In the genomic region with DNA sequence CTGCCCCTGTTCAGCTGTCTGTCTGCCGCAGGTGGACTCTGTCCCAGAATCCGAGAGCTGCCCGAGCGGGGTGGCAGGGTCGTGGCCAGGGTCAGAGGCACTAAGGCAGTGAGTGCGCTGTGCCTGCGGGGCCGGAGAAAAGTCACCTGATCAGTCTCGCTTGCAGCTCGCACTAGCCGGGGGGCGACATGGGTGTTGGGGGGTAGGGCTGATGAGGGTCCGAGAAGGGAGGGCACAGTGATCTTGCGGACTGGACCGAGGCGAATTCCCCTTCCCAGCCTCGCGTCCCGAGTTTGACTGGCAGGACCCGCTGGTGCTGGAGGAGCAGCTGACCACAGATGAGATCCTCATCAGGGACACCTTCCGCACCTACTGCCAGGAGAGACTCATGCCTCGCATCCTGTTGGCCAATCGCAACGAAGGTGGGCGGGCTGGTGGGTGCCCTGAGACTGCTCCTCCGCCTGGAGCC, we compare ENCODE assay signal across 8 cellular contexts. TPM values are rescaled to one million over a fixed set of nuclear protein-coding genes. Genes with fewer than 3 reads are reported as not detected.
DNase-seq lines count a peak whose midpoint lies in the region; ATAC-seq and TF ChIP-seq lines count a peak whose summit lies in the region.

No MANE protein-coding gene starts in this region.

- peak overlapping the region; percentile 99 for H3K4me3 Mint-ChIP-seq in activated CD8-positive, alpha-beta memory T cell treated with anti-CD3 and anti-CD28 coated beads, Interleukin-2, amount 10 ng/mL, durations not matched to agents 7 days and 5 days

- H3K4me3 ChIP-seq in adipocyte (ENCODE audit: low read length): peak overlapping the region; percentile 98
- peak overlapping the region; percentile 87 to 93 for H3K4me3 ChIP-seq in left lung
- peak overlapping the region; percentile 44 to 71 (median 55) for H3K4me3 ChIP-seq in thyroid gland (replicated peaks in 1 of 3)

- intact Hi-C loops in left lung (cut with DNase I) (no loop called here), thyroid gland (cut with DNase I) (no loop called here)

- H3K9me3 Mint-ChIP-seq in activated CD8-positive, alpha-beta memory T cell treated with anti-CD3 and anti-CD28 coated beads, Interleukin-2, amount 10 ng/mL, durations not matched to agents 7 days and 5 days (ENCODE audit: low read depth): no peaks in the 10 kb centered on the region

- H3K4me1 ChIP-seq in adipocyte (ENCODE audit: control insufficient read depth, insufficient read depth, low read length): peaks cover 6% of the 10 kb centered on the region
- H3K4me1 ChIP-seq in left lung: peaks cover 7 to 17% of the 10 kb centered on the region in 2 donors
- peaks cover 10% of the 10 kb centered on the region in 2 donors for H3K4me1 ChIP-seq in thyroid gland

- H3K27me3 Mint-ChIP-seq in activated CD8-positive, alpha-beta memory T cell treated with anti-CD3 and anti-CD28 coated beads, Interleukin-2, amount 10 ng/mL, durations not matched to agents 7 days and 5 days: no peaks in the 10 kb centered on the region

- H3K36me3 Mint-ChIP-seq in activated CD8-positive, alpha-beta memory T cell treated with anti-CD3 and anti-CD28 coated beads, Interleukin-2, amount 10 ng/mL, durations not matched to agents 7 days and 5 days: peaks cover 5% of the 10 kb centered on the region

- ATAC-seq in activated CD8-positive, alpha-beta memory T cell treated with anti-CD3 and anti-CD28 coated beads, Interleukin-2, amount 10 ng/mL, durations not matched to agents 7 days and 5 days: no peak
- ATAC-seq in left lung: no peak

- H3K9me3 ChIP-seq in adipocyte (ENCODE audit: control insufficient read depth, low read length): no peaks in the 10 kb centered on the region
- no peaks in the 10 kb centered on the region for H3K9me3 ChIP-seq in left lung
- no peaks in the 10 kb centered on the region for H3K9me3 ChIP-seq in thyroid gland

- TF ChIP-seq CTCF in left lung (IDR thresholded peaks at IDR 0.05) (no peak), thyroid gland (IDR thresholded peaks at IDR 0.05) (no peak)

- no peak for TF ChIP-seq POLR2A in thyroid gland (IDR thresholded peaks at IDR 0.05)

- H3K27ac ChIP-seq in left lung (peak overlapping the region in 1 of 2 donors; percentile 67), thyroid gland (peak overlapping the region in 1 of 3 donors; percentile 24), caudate nucleus (ENCODE audit: low read depth, low read length) (no peak overlapping the region)

- peak overlapping the region; percentile 90 for H3K27ac Mint-ChIP-seq in activated CD8-positive, alpha-beta memory T cell treated with anti-CD3 and anti-CD28 coated beads, Interleukin-2, amount 10 ng/mL, durations not matched to agents 7 days and 5 days

- 7 to 11% methylated on average over 14 to 18 of the region's 26 CpGs for WGBS in thyroid gland, 2 donors

- peak overlapping the region; percentile 85 for H3K9ac ChIP-seq in adipocyte (ENCODE audit: low read length)

- CTCF ChIA-PET in activated CD8-positive, alpha-beta memory T cell treated with anti-CD3 and anti-CD28 coated beads, Interleukin-2, amount 10 ng/mL, durations not matched to agents 7 days and 5 days (lab: Charles Lee): interaction anchor here (1.0 to 2.5 kb wide), 8 partner anchors 8 to 115 kb away, joined by 3 to 41 read pairs (median 7); partner anchors contain the start of gene CALR

- H3K36me3 ChIP-seq in adipocyte (ENCODE audit: control insufficient read depth, insufficient read depth, low read length, severe bottlenecking) (peaks cover 20% of the 10 kb centered on the region), left lung (peaks cover 0 to 30% of the 10 kb centered on the region in 2 donors), thyroid gland (peaks cover 0 to 11% of the 10 kb centered on the region in 2 donors)

- peaks cover 4% of the 10 kb centered on the region for H3K27me3 ChIP-seq in adipocyte (replicated peaks; ENCODE audit: control insufficient read depth, insufficient read depth, low read length)
- H3K27me3 ChIP-seq in left lung: peaks cover 0 to 5% of the 10 kb centered on the region in 2 donors
- H3K27me3 ChIP-seq in thyroid gland: no peaks in the 10 kb centered on the region

- DNase-seq in activated CD8-positive, alpha-beta memory T cell treated with anti-CD3 and anti-CD28 coated beads, Interleukin-2, amount 10 ng/mL, durations not matched to agents 7 days and 5 days: no peak
- DNase-seq in activated CD8-positive, alpha-beta memory T cell treated with anti-CD3 and anti-CD28 coated beads for 24 hours: no peak
- DNase-seq in adipocyte (ENCODE audit: low read depth) (no peak), left lung (no peak), thyroid gland (no peak), C1 segment of cervical spinal cord (lab: John Stamatoyannopoulos, UW) (no peak), caudate nucleus (lab: John Stamatoyannopoulos, UW) (no peak)
- DNase-seq in activated CD4-positive, alpha-beta T cell treated with anti-CD3 and anti-CD28 coated beads, Interleukin-2, amount 50 U/mL, for 4 hours: no peak

- H3K4me1 Mint-ChIP-seq in activated CD8-positive, alpha-beta memory T cell treated with anti-CD3 and anti-CD28 coated beads, Interleukin-2, amount 10 ng/mL, durations not matched to agents 7 days and 5 days: peaks cover 24% of the 10 kb centered on the region

RNA-seq across cellular contexts. Expression of gene GCDH, which starts 0.6 kb away (rescaled TPM):
- 10 to 100 TPM; 38.7 to 46.1 TPM for total RNA-seq in activated CD8-positive, alpha-beta memory T cell treated with anti-CD3 and anti-CD28 coated beads, Interleukin-2, amount 10 ng/mL, durations not matched to agents 7 days and 5 days
- 10 to 100 TPM; 23.6 to 26.7 TPM for total RNA-seq in left lung
- total RNA-seq in thyroid gland: 10 to 100 TPM; 31.2 to 63.7 (median 46.7) TPM

RNA-seq across cellular contexts. Expression of gene KLF1, which starts 4.6 kb away (rescaled TPM):
- total RNA-seq in activated CD8-positive, alpha-beta memory T cell treated with anti-CD3 and anti-CD28 coated beads, Interleukin-2, amount 10 ng/mL, durations not matched to agents 7 days and 5 days: under 1 TPM; 0.29 to 0.45 TPM
- total RNA-seq in left lung: under 1 TPM in 1 of 2 donors, not detected in 1; 0.50 TPM
- total RNA-seq in thyroid gland: not detected

RNA-seq across cellular contexts. Expression of gene DNASE2, which starts 10.3 kb away (rescaled TPM):
- total RNA-seq in activated CD8-positive, alpha-beta memory T cell treated with anti-CD3 and anti-CD28 coated beads, Interleukin-2, amount 10 ng/mL, durations not matched to agents 7 days and 5 days: 10 to 100 TPM; 32.5 to 34.1 TPM
- total RNA-seq in left lung (10 to 100 TPM; 64.8 to 72.8 TPM), thyroid gland (10 to 100 TPM; 35.4 to 67.3 (median 59.1) TPM)

RNA-seq across cellular contexts. Expression of gene SYCE2, which starts 27.5 kb away (rescaled TPM):
- 1 to 10 TPM; 2.2 to 2.5 TPM for total RNA-seq in activated CD8-positive, alpha-beta memory T cell treated with anti-CD3 and anti-CD28 coated beads, Interleukin-2, amount 10 ng/mL, durations not matched to agents 7 days and 5 days
- total RNA-seq in left lung (under 1 TPM in 1 of 2 donors, not detected in 1; 0.41 TPM), thyroid gland (not detected)

RNA-seq across cellular contexts. Expression of gene FARSA, which starts 41.9 kb away (rescaled TPM):
- 100 to 1,000 TPM in 1 of 2 experiments, 10 to 100 TPM in 1; 96.6 to 131 TPM for total RNA-seq in activated CD8-positive, alpha-beta memory T cell treated with anti-CD3 and anti-CD28 coated beads, Interleukin-2, amount 10 ng/mL, durations not matched to agents 7 days and 5 days
- total RNA-seq in left lung: 10 to 100 TPM; 40.9 to 59.4 TPM
- 10 to 100 TPM; 43.5 to 61.5 (median 53.4) TPM for total RNA-seq in thyroid gland
